Comparison of ENCODE assay signal across 9 cellular contexts in the genomic region with DNA sequence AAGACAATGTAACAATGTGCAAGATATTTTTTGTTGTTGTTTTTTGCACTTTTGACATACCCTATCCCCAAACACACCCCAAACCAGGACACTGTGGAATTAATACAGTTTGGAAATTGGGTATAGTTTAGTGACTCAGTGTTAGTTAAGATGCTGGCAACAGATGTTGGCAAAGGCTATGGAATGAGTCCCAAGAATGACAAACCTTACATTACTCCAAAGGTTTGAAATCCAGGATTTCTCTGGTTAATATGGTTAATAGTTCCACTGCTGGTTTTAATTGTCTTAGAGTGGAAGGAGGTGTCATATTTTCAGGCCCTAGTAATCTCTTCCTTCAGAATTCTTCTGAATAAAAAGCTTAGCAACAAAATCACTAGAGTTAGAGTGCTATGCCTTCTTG. TPM values are rescaled to one million over a fixed set of nuclear protein-coding genes. Genes with fewer than 3 reads are reported as not detected.
DNase-seq lines count a peak whose midpoint lies in the region; ATAC-seq, FAIRE-seq and TF ChIP-seq lines count a peak whose summit lies in the region.
"Had no signal": no experiment of that assay in that cellular context is flagged by ENCODE, and none has a peak within 500 bp of the region (broad histone marks: within the 10 kb centered on the region; RNA-seq: fewer than 3 reads in every experiment).

No MANE protein-coding gene starts in this region.

- no peaks in the 10 kb centered on the region for H3K9me3 ChIP-seq in small intestine (ENCODE audit: control insufficient read depth, low read depth)

- H3K4me3 ChIP-seq in epithelial cell of proximal tubule (ENCODE audit: low read depth, low read length) (peak overlapping the region; percentile 9), small intestine (ENCODE audit: low read depth in 1 of 2, low read length in 2 of 2) (peak overlapping the region in 1 of 2 donors; percentile 47)

- TF ChIP-seq CTCF in epithelial cell of proximal tubule (conservative IDR thresholded peaks at IDR 0.05; ENCODE audit: low read depth, low read length): no peak

- peak; percentile 46 for DNase-seq in GM04504 (ENCODE audit: low read depth)
- peak; percentile 11 for DNase-seq in RCC 7860 (ENCODE audit: low spot score)
- DNase-seq in epithelial cell of proximal tubule (ENCODE audit: low read depth): peak; percentile 67
- DNase-seq in small intestine: no peak
- DNase-seq in stimulated activated CD4-positive, alpha-beta T cell treated with anti-CD3 and anti-CD28 coated beads, Interleukin-1b, Interleukin-23, amount 100 ng/mL, for 48 hours: no peak
- DNase-seq in stimulated activated naive CD4-positive, alpha-beta T cell (lab: John Stamatoyannopoulos, UW): no peak
- DNase-seq: WERI-Rb-1 had no signal

- ATAC-seq in GM21515 (IDR thresholded peaks at IDR 0.05; ENCODE audit: unreplicated experiment) (no peak), GM19455 (IDR thresholded peaks at IDR 0.05; ENCODE audit: unreplicated experiment) (no peak)

- H3K27ac ChIP-seq in small intestine (ENCODE audit: low read depth in 1 of 2, low read length in 1 of 2): peak overlapping the region; percentile 41 to 79
- H3K27ac ChIP-seq: WERI-Rb-1 had no signal

- no peaks in the 10 kb centered on the region for H3K27me3 ChIP-seq in small intestine (ENCODE audit: control insufficient read depth in 2 of 2, insufficient read depth in 2 of 2, low read length in 2 of 2)

- H3K36me3 ChIP-seq in small intestine (ENCODE audit: control insufficient read depth in 2 of 2, insufficient read depth in 2 of 2, low read length in 2 of 2): peaks cover 0 to 2% of the 10 kb centered on the region in 2 donors

- FAIRE-seq in RCC 7860 (lab: Jason Lieb, UNC) (peak; percentile 62), small intestine (lab: Jason Lieb, UNC) (no peak)

- H3K4me1 ChIP-seq in small intestine (ENCODE audit: control insufficient read depth in 2 of 2, insufficient read depth in 1 of 2, low read depth in 1 of 2, low read length in 1 of 2): peaks cover 6 to 8% of the 10 kb centered on the region in 2 donors

RNA-seq across cellular contexts. Expression of a gene that starts 0.8 kb away (rescaled TPM):
- 0.94 and 1.4 TPM in 2 replicates for total RNA-seq in epithelial cell of proximal tubule
- 10 to 100 TPM in 1 of 3 donors, 1 to 10 TPM in 2; 5.3 to 10.3 (median 6.9) TPM for polyA plus RNA-seq in small intestine

RNA-seq across cellular contexts. Expression of a gene that starts 4.0 kb away (rescaled TPM):
- 25.8 and 31.8 TPM in 2 replicates for total RNA-seq in epithelial cell of proximal tubule
- polyA plus RNA-seq in small intestine: 10 to 100 TPM; 24.8 to 31.0 (median 24.9) TPM

RNA-seq across cellular contexts. Expression of a gene that starts 47.6 kb away (rescaled TPM):
- 0.29 and 1.2 TPM in 2 replicates for total RNA-seq in epithelial cell of proximal tubule
- polyA plus RNA-seq in small intestine: under 1 TPM in 1 of 3 donors, not detected in 2; 0.63 TPM

Comparison
In these comparisons a context has a peak if more than half of its experiments do, and no peak if none do; other contexts are left out.
1. DNase-seq: peak in GM04504 (single experiment), RCC 7860 (single experiment) and epithelial cell of proximal tubule (single experiment); none in small intestine (single experiment), stimulated activated CD4-positive, alpha-beta T cell treated with anti-CD3 and anti-CD28 coated beads, Interleukin-1b, Interleukin-23, amount 100 ng/mL, for 48 hours (single experiment) and stimulated activated naive CD4-positive, alpha-beta T cell (0 of 6).